9 cellular contexts compared by ENCODE assay signal in genomic region chr4:139313414-139313813, GRCh38. TPM values are rescaled to one million over a fixed set of nuclear protein-coding genes. Genes with fewer than 3 reads are reported as not detected.
DNase-seq lines count a peak whose midpoint lies in the region; TF ChIP-seq lines count a peak whose summit lies in the region.
"Not testable (repeated sequence)": the region's sequence is repeated elsewhere in the genome, so short reads cannot be mapped to it uniquely, and the experiment has no call there.
"Had no signal": no experiment of that assay in that cellular context is flagged by ENCODE, and none has a peak within 500 bp of the region (broad histone marks: within the 10 kb centered on the region; RNA-seq: fewer than 3 reads in every experiment).

No MANE protein-coding gene starts in this region.

- intact Hi-C loops in testis (cut with DNase I; ENCODE audit: low total_unique reads): not testable (repeated sequence)

- WGBS in H9 (ENCODE audit: extremely low coverage, insufficient read length, low lambda C conversion rate): no CpG with 5 or more reads among the region's 10 CpGs
- WGBS in testis, 2 donors: 64 to 73% methylated on average over 10 of the region's 10 CpGs

- H3K79me2 ChIP-seq in H9 (ENCODE audit: insufficient read depth, low read length) (peaks cover 58% of the 10 kb centered on the region), SU-DHL-6 (ENCODE audit: insufficient read depth, low read length) (peaks cover 97% of the 10 kb centered on the region), osteoblast (ENCODE audit: insufficient read depth, low read length) (peaks cover 98% of the 10 kb centered on the region)

- peaks cover 50 to 52% of the 10 kb centered on the region in 2 experiments for H3K4me1 Mint-ChIP-seq in H9
- peaks cover 65% of the 10 kb centered on the region for H3K4me1 Mint-ChIP-seq in activated CD4-positive, alpha-beta T cell treated with anti-CD3 and anti-CD28 coated beads, Interleukin-2, amount 10 ng/mL, durations not matched to agents 7 days and 5 days
- H3K4me1 Mint-ChIP-seq in activated naive CD4-positive, alpha-beta T cell treated with anti-CD3 and anti-CD28 coated beads, Interleukin-2, amount 10 ng/mL, durations not matched to agents 7 days and 5 days: peaks cover 56% of the 10 kb centered on the region

- H3K4ac ChIP-seq in H9 (ENCODE audit: low read depth, low read length): not testable (repeated sequence)

- H4K91ac ChIP-seq in H9 (ENCODE audit: insufficient read length, low read depth, low read length): not testable (repeated sequence)

- peak overlapping the region in 2 of 3 experiments; percentile 93 to 99; a peak in 5 of 7 replicates for H3K27ac Mint-ChIP-seq in H9
- H3K27ac Mint-ChIP-seq in activated CD4-positive, alpha-beta T cell treated with anti-CD3 and anti-CD28 coated beads, Interleukin-2, amount 10 ng/mL, durations not matched to agents 7 days and 5 days: peak overlapping the region; percentile 93
- peak overlapping the region; percentile 83 for H3K27ac Mint-ChIP-seq in activated naive CD4-positive, alpha-beta T cell treated with anti-CD3 and anti-CD28 coated beads, Interleukin-2, amount 10 ng/mL, durations not matched to agents 7 days and 5 days

- H2AFZ ChIP-seq in H9 (ENCODE audit: low read length); SU-DHL-6 (ENCODE audit: low read depth, low read length, severe bottlenecking); osteoblast (ENCODE audit: low read length): not testable (repeated sequence)

- not testable (repeated sequence) for H2BK12ac ChIP-seq in H9 (ENCODE audit: insufficient read length, low read depth, low read length)

- not testable (repeated sequence) for H4K8ac ChIP-seq in H9 (replicated peaks; ENCODE audit: insufficient read length, low read depth, low read length)

- H3K9me2 ChIP-seq in SU-DHL-6 (replicated peaks; ENCODE audit: insufficient read depth, low read length): not testable (repeated sequence)

- H3K4me1 ChIP-seq in BLaER1 (peaks cover 30% of the 10 kb centered on the region), iPS-20b (ENCODE audit: insufficient read depth, low read length) (peaks cover 28% of the 10 kb centered on the region), testis (peaks cover 15% of the 10 kb centered on the region)
- not testable (repeated sequence) for H3K4me1 ChIP-seq in H9 (ENCODE audit: insufficient read depth, low read length); osteoblast (ENCODE audit: insufficient read depth, low read length)

- H4K20me1 ChIP-seq in BLaER1 (peaks cover 96% of the 10 kb centered on the region), osteoblast (ENCODE audit: insufficient read depth, low read length) (peaks cover 38% of the 10 kb centered on the region)
- not testable (repeated sequence) for H4K20me1 ChIP-seq in H9 (ENCODE audit: control insufficient read depth, insufficient read depth, insufficient read length); SU-DHL-6 (ENCODE audit: low read depth, low read length)

- H3K36me3 Mint-ChIP-seq in H9 (ENCODE audit: insufficient read depth in 1 of 3, low read depth in 3 of 3): peaks cover 4 to 18% (median 5%) of the 10 kb centered on the region in 3 experiments; a peak in 6 of 7 replicates
- peaks cover 23% of the 10 kb centered on the region for H3K36me3 Mint-ChIP-seq in activated CD4-positive, alpha-beta T cell treated with anti-CD3 and anti-CD28 coated beads, Interleukin-2, amount 10 ng/mL, durations not matched to agents 7 days and 5 days (ENCODE audit: low read depth)
- H3K36me3 Mint-ChIP-seq in activated naive CD4-positive, alpha-beta T cell treated with anti-CD3 and anti-CD28 coated beads, Interleukin-2, amount 10 ng/mL, durations not matched to agents 7 days and 5 days: peaks cover 14% of the 10 kb centered on the region

- not testable (repeated sequence) for H3K4me3 ChIP-seq in BLaER1; SU-DHL-6 (ENCODE audit: insufficient read depth, low read length, poor library complexity, severe bottlenecking); iPS-20b (ENCODE audit: low read length); osteoblast (ENCODE audit: insufficient read depth, low read length); testis

- not testable (repeated sequence) for H2BK120ac ChIP-seq in H9 (ENCODE audit: low read depth, low read length, poor library complexity, severe bottlenecking)

- CTCF ChIA-PET in activated CD4-positive, alpha-beta T cell treated with anti-CD3 and anti-CD28 coated beads, Interleukin-2, amount 10 ng/mL, durations not matched to agents 7 days and 5 days (lab: Charles Lee): interaction anchor here (3.0 kb wide), 1 partner anchor 17 kb away, joined by 13 read pairs; no protein-coding TSS in a partner anchor
- CTCF ChIA-PET in activated naive CD4-positive, alpha-beta T cell treated with anti-CD3 and anti-CD28 coated beads, Interleukin-2, amount 10 ng/mL, durations not matched to agents 7 days and 5 days (lab: Charles Lee): not testable (repeated sequence)

- H4K5ac ChIP-seq in H9 (ENCODE audit: insufficient read length, low read depth, low read length): not testable (repeated sequence)

- peaks cover 25% of the 10 kb centered on the region; the same call in 1 of the 2 replicates for H3F3A ChIP-seq in SU-DHL-6 (ENCODE audit: insufficient read depth)

- H3K9me3 Mint-ChIP-seq in H9; activated CD4-positive, alpha-beta T cell treated with anti-CD3 and anti-CD28 coated beads, Interleukin-2, amount 10 ng/mL, durations not matched to agents 7 days and 5 days; activated naive CD4-positive, alpha-beta T cell treated with anti-CD3 and anti-CD28 coated beads, Interleukin-2, amount 10 ng/mL, durations not matched to agents 7 days and 5 days: not testable (repeated sequence)

- H3K23me2 ChIP-seq in H9 (ENCODE audit: insufficient read length, low read depth, low read length, poor library complexity, severe bottlenecking): not testable (repeated sequence)

- H3K27me3 Mint-ChIP-seq in H9 (ENCODE audit: low read depth); activated CD4-positive, alpha-beta T cell treated with anti-CD3 and anti-CD28 coated beads, Interleukin-2, amount 10 ng/mL, durations not matched to agents 7 days and 5 days; activated naive CD4-positive, alpha-beta T cell treated with anti-CD3 and anti-CD28 coated beads, Interleukin-2, amount 10 ng/mL, durations not matched to agents 7 days and 5 days: not testable (repeated sequence)

- not testable (repeated sequence) for H2BK15ac ChIP-seq in H9 (ENCODE audit: low read depth, low read length)

- not testable (repeated sequence) for H2AK5ac ChIP-seq in H9 (ENCODE audit: insufficient read length, low read length)

- H3K18ac ChIP-seq in H9 (ENCODE audit: insufficient read length, low read depth, low read length): not testable (repeated sequence)

- not testable (repeated sequence) for H3K23ac ChIP-seq in H9 (ENCODE audit: insufficient read length, low read depth, low read length)

- H3K14ac ChIP-seq in H9 (ENCODE audit: insufficient read depth, low read length): not testable (repeated sequence)

- peaks cover 53% of the 10 kb centered on the region for H3K36me3 ChIP-seq in BLaER1
- H3K36me3 ChIP-seq in SU-DHL-6 (ENCODE audit: low read length); iPS-20b (ENCODE audit: insufficient read depth, low read depth, low read length); osteoblast (ENCODE audit: insufficient read depth, low read length); testis (ENCODE audit: low read depth, missing control alignments): not testable (repeated sequence)

- not testable (repeated sequence) for H3K56ac ChIP-seq in H9 (ENCODE audit: insufficient read length, low read depth, low read length)

- not testable (repeated sequence) for H3K79me1 ChIP-seq in H9 (ENCODE audit: insufficient read depth, low read depth, low read length, poor library complexity, severe bottlenecking)

- peak overlapping the region; percentile 24 for H3K4me2 ChIP-seq in BLaER1
- not testable (repeated sequence) for H3K4me2 ChIP-seq in H9 (ENCODE audit: insufficient read depth, insufficient read length, low read length); osteoblast (ENCODE audit: insufficient read depth, low read length)
- H3K4me2 ChIP-seq in SU-DHL-6 (ENCODE audit: low read depth, low read length, poor library complexity, severe bottlenecking): peak overlapping the region; percentile 26

- H3K4me3 Mint-ChIP-seq in H9: peak overlapping the region in 1 of 2 experiments; percentile 45; a peak in 1 of 5 replicates
- peak overlapping the region; percentile 26 for H3K4me3 Mint-ChIP-seq in activated CD4-positive, alpha-beta T cell treated with anti-CD3 and anti-CD28 coated beads, Interleukin-2, amount 10 ng/mL, durations not matched to agents 7 days and 5 days
- not testable (repeated sequence) for H3K4me3 Mint-ChIP-seq in activated naive CD4-positive, alpha-beta T cell treated with anti-CD3 and anti-CD28 coated beads, Interleukin-2, amount 10 ng/mL, durations not matched to agents 7 days and 5 days

- not testable (repeated sequence) for H3K9ac ChIP-seq in BLaER1; H9 (ENCODE audit: extremely low read depth, insufficient read length, low read length); SU-DHL-6 (ENCODE audit: low read length)
- H3K9ac ChIP-seq in iPS-20b (ENCODE audit: low read depth, low read length): peak overlapping the region; percentile 46; the same call in 1 of the 2 replicates

- POLR2A ChIA-PET in activated CD4-positive, alpha-beta T cell treated with anti-CD3 and anti-CD28 coated beads, Interleukin-2, amount 10 ng/mL, durations not matched to agents 7 days and 5 days (lab: Charles Lee): not testable (repeated sequence)

- H3K27ac ChIP-seq in BLaER1; H9 (ENCODE audit: insufficient read length, low read depth, low read length); iPS-20b (ENCODE audit: low read length): not testable (repeated sequence)
- H3K27ac ChIP-seq in SU-DHL-6 (ENCODE audit: low read depth, low read length): peak overlapping the region; percentile 74
- H3K27ac ChIP-seq in osteoblast (ENCODE audit: low read depth, low read length): peak overlapping the region; percentile 14
- H3K27ac ChIP-seq in testis: peak overlapping the region; percentile 52 to 65

- not testable (repeated sequence) for H3K27me3 ChIP-seq in BLaER1; H9 (ENCODE audit: insufficient read depth, low read length); SU-DHL-6 (ENCODE audit: low read length); iPS-20b (ENCODE audit: insufficient read depth, low read length); osteoblast (ENCODE audit: insufficient read depth, low read length); testis

- TF ChIP-seq POLR2A in testis (IDR thresholded peaks at IDR 0.05): not testable (repeated sequence)

- not testable (repeated sequence) for H2BK20ac ChIP-seq in H9 (ENCODE audit: low read depth, low read length, poor library complexity, severe bottlenecking)

- DNase-seq in H9; activated CD4-positive, alpha-beta T cell treated with anti-CD3 and anti-CD28 coated beads, Interleukin-2, amount 10 ng/mL, durations not matched to agents 7 days and 5 days; activated naive CD4-positive, alpha-beta T cell treated with anti-CD3 and anti-CD28 coated beads, Interleukin-2, amount 10 ng/mL, durations not matched to agents 7 days and 5 days; osteoblast (ENCODE audit: insufficient read length, low spot score, missing footprints): not testable (repeated sequence)
- DNase-seq in testis: peak; percentile 55

- H3K9me3 ChIP-seq in BLaER1: peaks cover 41% of the 10 kb centered on the region
- H3K9me3 ChIP-seq in H9 (ENCODE audit: control insufficient read depth, low read depth, low read length); SU-DHL-6 (ENCODE audit: insufficient read depth, low read length); iPS-20b (ENCODE audit: insufficient read depth, low read depth, low read length); osteoblast (ENCODE audit: low read depth, low read length); testis: not testable (repeated sequence)

- H3T11ph ChIP-seq in H9 (ENCODE audit: low read length): not testable (repeated sequence)

- not testable (repeated sequence) for H2BK5ac ChIP-seq in H9 (ENCODE audit: insufficient read length, low read length)

- TF ChIP-seq CTCF in H9 (conservative IDR thresholded peaks at IDR 0.05); SU-DHL-6 (IDR thresholded peaks at IDR 0.05; ENCODE audit: insufficient read depth, low read length, poor library complexity, severe bottlenecking); osteoblast (IDR thresholded peaks at IDR 0.05; ENCODE audit: extremely low read depth, low read depth, low read length); testis (IDR thresholded peaks at IDR 0.05): not testable (repeated sequence)

RNA-seq across cellular contexts. Expression of gene NDUFC1, which starts 11.1 kb away (rescaled TPM):
- total RNA-seq in H9 (2021) (56.2 and 59.1 TPM in 2 replicates), osteoblast (24.2 and 25.7 TPM in 2 replicates), testis (100 to 1,000 TPM; 121 to 127 TPM)
- 10 to 100 TPM; 37.3 to 42.4 TPM for total RNA-seq in activated CD4-positive, alpha-beta T cell treated with anti-CD3 and anti-CD28 coated beads, Interleukin-2, amount 10 ng/mL, durations not matched to agents 7 days and 5 days
- polyA plus RNA-seq in testis (ENCODE audit: insufficient read depth, low read depth, low replicate concordance): 201 TPM

RNA-seq across cellular contexts. Expression of gene NAA15, which starts 12.1 kb away (rescaled TPM):
- total RNA-seq in H9 (2021) (115 TPM in 2 replicates), osteoblast (29.2 and 33.3 TPM in 2 replicates), testis (10 to 100 TPM; 33.9 to 35.4 TPM)
- 10 to 100 TPM; 44.8 to 53.5 TPM for total RNA-seq in activated CD4-positive, alpha-beta T cell treated with anti-CD3 and anti-CD28 coated beads, Interleukin-2, amount 10 ng/mL, durations not matched to agents 7 days and 5 days
- polyA plus RNA-seq in testis (ENCODE audit: insufficient read depth, low read depth, low replicate concordance): 16.8 TPM

RNA-seq across cellular contexts. Expression of gene MGARP, which starts 33.4 kb away (rescaled TPM):
- total RNA-seq in H9 (2021): 4.0 and 4.3 TPM in 2 replicates
- under 1 TPM; 0.21 to 0.25 TPM for total RNA-seq in activated CD4-positive, alpha-beta T cell treated with anti-CD3 and anti-CD28 coated beads, Interleukin-2, amount 10 ng/mL, durations not matched to agents 7 days and 5 days
- total RNA-seq in osteoblast: 4.4 and 7.6 TPM in 2 replicates
- 1 to 10 TPM; 2.3 to 3.1 TPM for total RNA-seq in testis
- polyA plus RNA-seq in testis (ENCODE audit: insufficient read depth, low read depth, low replicate concordance): 10.9 TPM
- total RNA-seq: HT-29 had no signal
